Comparison of ENCODE assay signal across 30 cellular contexts in the genomic region with DNA sequence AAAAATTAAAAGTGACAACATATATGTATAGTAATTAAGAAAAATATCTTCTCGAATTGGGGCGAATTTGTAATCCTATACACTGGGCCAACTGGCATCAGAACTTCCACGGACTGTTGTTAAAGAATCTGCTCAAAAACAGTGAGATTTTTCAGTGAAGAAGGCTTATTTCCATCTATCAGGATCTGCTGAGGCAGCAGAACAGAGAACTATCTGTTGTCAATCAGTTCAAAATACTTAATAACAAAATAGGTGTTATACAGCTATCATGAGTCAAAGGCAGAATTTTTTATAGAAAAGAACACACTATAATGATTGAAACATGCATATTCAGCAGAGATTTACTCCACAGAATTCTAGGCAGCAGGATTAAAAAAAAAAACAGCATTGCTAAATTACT. TPM values are rescaled to one million over a fixed set of nuclear protein-coding genes. Genes with fewer than 3 reads are reported as not detected.
"Had no signal": no experiment of that assay in that cellular context is flagged by ENCODE, and none has a peak within 500 bp of the region (broad histone marks: within the 10 kb centered on the region; RNA-seq: fewer than 3 reads in every experiment).

No MANE protein-coding gene starts in this region.

- ATAC-seq: activated naive CD4-positive, alpha-beta T cell treated with anti-CD3 and anti-CD28 coated beads, Interleukin-2, amount 50 U/mL, for 72 hours; left cardiac atrium; left ventricle myocardium superior; mucosa of descending colon; stimulated activated memory B cell treated with anti-CD40 and anti-IgM and Interleukin-4, amounts not matched to agents 10 μg/mL and 1 μg/mL and 100 μg/mL, for 72 hours; T-cell had no signal

- H3K27ac Mint-ChIP-seq: activated B cell treated with CpG ODN at 0.5 μM for 24 hours; activated naive CD4-positive, alpha-beta T cell treated with anti-CD3 and anti-CD28 coated beads, Interleukin-2, amount 50 U/mL, for 72 hours; nephron progenitor cell; stimulated activated memory B cell treated with anti-CD40 and anti-IgM and Interleukin-4, amounts not matched to agents 10 μg/mL and 1 μg/mL and 100 μg/mL, for 72 hours; T-helper 2 cell treated with Interferon-gamma antibody and Interleukin-4, amounts not matched to agents 5 μg/mL and 100 μg/mL, for 36 hours had no signal

- DNase-seq: activated B cell treated with CpG ODN at 0.5 μM for 24 hours; activated CD4-positive, alpha-beta T cell treated with anti-CD3 and anti-CD28 coated beads, Interleukin-2, amount 50 U/mL, for 1 hour; activated naive CD4-positive, alpha-beta T cell; activated T-cell treated with anti-CD3 and anti-CD28 coated beads, Interleukin-2, amount 50 U/mL, for 4 hours; brain microvascular endothelial cell; cortex of kidney; head of caudate nucleus; hippocampal formation; left cardiac atrium; left ventricle myocardium superior; mucosa of descending colon; nephron progenitor cell; ovary; retina; sigmoid colon; small intestine; stimulated activated CD4-positive, alpha-beta T cell treated with anti-CD3 and anti-CD28 coated beads, Interleukin-4, amount 100 ng/mL, for 24 hours; T-cell had no signal

- H3K27me3 Mint-ChIP-seq: activated B cell treated with CpG ODN at 0.5 μM for 24 hours; stimulated activated memory B cell treated with anti-CD40 and anti-IgM and Interleukin-4, amounts not matched to agents 10 μg/mL and 1 μg/mL and 100 μg/mL, for 72 hours; T-cell had no signal

- H3K4me3 Mint-ChIP-seq: activated B cell treated with CpG ODN at 0.5 μM for 24 hours; nephron progenitor cell; stimulated activated memory B cell treated with anti-CD40 and anti-IgM and Interleukin-4, amounts not matched to agents 10 μg/mL and 1 μg/mL and 100 μg/mL, for 72 hours; T-helper 2 cell treated with Interferon-gamma antibody and Interleukin-4, amounts not matched to agents 5 μg/mL and 100 μg/mL, for 36 hours had no signal

RNA-seq across cellular contexts. Expression of a gene that starts 41.9 kb away (rescaled TPM):
- total RNA-seq: astrocyte, endothelial cell of umbilical vein, fibroblast of lung, fibroblast of villous mesenchyme, left ventricle myocardium superior, lung microvascular endothelial cell, mesenteric fat pad, ovary, prostate gland, sigmoid colon, temporal lobe, tibial nerve had no signal
